8 cellular contexts compared by ENCODE assay signal in the genomic region with DNA sequence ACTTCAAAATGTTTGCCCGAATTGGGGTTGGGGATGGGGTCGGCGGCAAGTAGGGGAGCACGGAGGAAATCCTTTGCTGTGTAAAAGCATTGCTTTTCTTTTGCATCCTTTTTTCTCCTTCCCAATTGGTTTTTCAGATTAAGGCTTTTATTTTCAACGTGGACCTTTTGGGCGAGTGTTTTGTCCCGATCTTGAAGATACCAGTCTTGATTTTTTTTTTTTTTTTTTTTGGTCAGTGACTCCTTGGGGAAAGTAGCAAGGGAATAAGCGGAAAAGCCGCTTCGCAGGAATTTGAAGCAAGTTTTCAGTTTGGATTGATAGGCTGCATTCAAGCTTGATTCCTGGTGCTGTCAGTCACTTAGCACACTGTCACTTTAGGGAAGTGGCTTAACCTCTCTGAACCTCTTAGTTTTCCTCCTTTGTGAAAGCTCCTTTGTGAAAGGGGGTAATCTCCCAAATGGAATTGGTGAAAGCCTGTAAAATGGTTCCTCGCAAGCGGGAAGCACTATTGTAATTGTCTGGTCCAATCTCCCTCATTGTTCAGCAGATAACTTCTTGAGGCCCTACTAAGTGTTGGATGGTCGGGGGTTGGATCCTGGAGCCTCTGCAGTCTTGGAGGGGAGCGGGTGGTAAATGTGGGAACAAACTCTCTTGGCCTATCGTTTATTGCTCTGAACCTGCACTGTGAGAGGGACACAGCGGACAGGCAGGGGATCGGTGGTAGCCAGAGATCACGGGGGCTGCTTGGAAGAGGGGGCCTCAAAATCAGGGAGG. TPM values are rescaled to one million over a fixed set of nuclear protein-coding genes. Genes with fewer than 3 reads are reported as not detected.
DNase-seq lines count a peak whose midpoint lies in the region; ATAC-seq and TF ChIP-seq lines count a peak whose summit lies in the region.

No MANE protein-coding gene starts in this region.

- H3K4me3 ChIP-seq in iPS-18a (ENCODE audit: low read length) (peak overlapping the region; percentile 93), stomach (peak overlapping the region; percentile 81 to 91 (median 90))

- no peak for TF ChIP-seq POLR2A in stomach (IDR thresholded peaks at IDR 0.05)

- H3K4me1 ChIP-seq in iPS-18a (ENCODE audit: control insufficient read depth, low read depth, low read length): peaks cover 5% of the 10 kb centered on the region
- peaks cover 15 to 58% (median 35%) of the 10 kb centered on the region in 4 donors for H3K4me1 ChIP-seq in stomach

- no peak for TF ChIP-seq CTCF in stomach (IDR thresholded peaks at IDR 0.05)

- H3K27me3 Mint-ChIP-seq in stimulated activated naive CD8-positive, alpha-beta T cell treated with anti-CD3 and anti-CD28 coated beads, Interleukin-15, Interleukin-2, amounts not matched to agents 100 ng/mL and 50 ng/mL, for 24 hours: no peaks in the 10 kb centered on the region
- H3K27me3 Mint-ChIP-seq in activated CD8-positive, alpha-beta T cell treated with anti-CD3 and anti-CD28 coated beads, Interleukin-2, amount 10 ng/mL, durations not matched to agents 7 days and 5 days (ENCODE audit: low read depth): no peaks in the 10 kb centered on the region

- peaks cover 57% of the 10 kb centered on the region for H3K4me1 Mint-ChIP-seq in stimulated activated naive CD8-positive, alpha-beta T cell treated with anti-CD3 and anti-CD28 coated beads, Interleukin-15, Interleukin-2, amounts not matched to agents 100 ng/mL and 50 ng/mL, for 24 hours (ENCODE audit: low read depth)
- H3K4me1 Mint-ChIP-seq in activated CD8-positive, alpha-beta T cell treated with anti-CD3 and anti-CD28 coated beads, Interleukin-2, amount 10 ng/mL, durations not matched to agents 7 days and 5 days (ENCODE audit: low read depth): peaks cover 44% of the 10 kb centered on the region

- H3K36me3 ChIP-seq in iPS-18a (ENCODE audit: control insufficient read depth, low read depth, low read length) (no peaks in the 10 kb centered on the region), stomach (no peaks in the 10 kb centered on the region)

- H3K4me3 Mint-ChIP-seq in stimulated activated naive CD8-positive, alpha-beta T cell treated with anti-CD3 and anti-CD28 coated beads, Interleukin-15, Interleukin-2, amounts not matched to agents 100 ng/mL and 50 ng/mL, for 24 hours: peak overlapping the region; percentile 93
- H3K4me3 Mint-ChIP-seq in activated CD8-positive, alpha-beta T cell treated with anti-CD3 and anti-CD28 coated beads, Interleukin-2, amount 10 ng/mL, durations not matched to agents 7 days and 5 days: peak overlapping the region; percentile 92

- no peak for TF ChIP-seq EP300 in stomach (IDR thresholded peaks at IDR 0.05)

- H3K27ac ChIP-seq in iPS-18a (ENCODE audit: low read length) (peak overlapping the region; percentile 64), stomach (peak overlapping the region; percentile 81 to 96 (median 87))

- H3K27me3 ChIP-seq in iPS-18a (ENCODE audit: control insufficient read depth, insufficient read depth, low read length) (no peaks in the 10 kb centered on the region), stomach (no peaks in the 10 kb centered on the region)

- WGBS in stomach, 5 donors: 22 to 32% (median 29%) methylated on average over 18 of the region's 18 CpGs

- H3K9me3 ChIP-seq in iPS-18a (ENCODE audit: control insufficient read depth, low read depth, low read length): no peaks in the 10 kb centered on the region
- H3K9me3 ChIP-seq in stomach: no peaks in the 10 kb centered on the region

- ATAC-seq in stimulated activated naive CD8-positive, alpha-beta T cell treated with anti-CD3 and anti-CD28 coated beads, Interleukin-15, Interleukin-2, amounts not matched to agents 100 U/mL and 50 U/mL, for 24 hours: no peak
- no peak for ATAC-seq in activated CD8-positive, alpha-beta T cell treated with anti-CD3 and anti-CD28 coated beads, Interleukin-2, amount 10 ng/mL, durations not matched to agents 7 days and 5 days
- no peak for ATAC-seq in HG02642 (IDR thresholded peaks at IDR 0.05; ENCODE audit: poor library complexity, unreplicated experiment)

- DNase-seq in stimulated activated naive CD8-positive, alpha-beta T cell treated with anti-CD3 and anti-CD28 coated beads, Interleukin-15, Interleukin-2, amounts not matched to agents 100 U/mL and 50 U/mL, for 24 hours: no peak
- DNase-seq in activated CD8-positive, alpha-beta T cell treated with anti-CD3 and anti-CD28 coated beads, Interleukin-2, amount 10 ng/mL, durations not matched to agents 7 days and 5 days: no peak
- DNase-seq in stomach (no peak), hippocampal formation (lab: John Stamatoyannopoulos, UW) (no peak), occipital lobe (lab: John Stamatoyannopoulos, UW) (no peak)

- POLR2A ChIA-PET in activated CD8-positive, alpha-beta T cell treated with anti-CD3 and anti-CD28 coated beads, Interleukin-2, amount 10 ng/mL, durations not matched to agents 7 days and 5 days (lab: Charles Lee): interaction anchor here (0.9 to 1.4 kb wide), 2 partner anchors 128 to 852 kb away, joined by 3 to 6 read pairs; partner anchors contain the start of genes LDLR and ZNF440

- H3K9ac ChIP-seq in iPS-18a (ENCODE audit: low read length): peak overlapping the region; percentile 94

- intact Hi-C loops in stomach (cut with DNase I; ENCODE audit: low total_unique reads): no loop called here

- CTCF ChIA-PET in activated CD8-positive, alpha-beta T cell treated with anti-CD3 and anti-CD28 coated beads, Interleukin-2, amount 10 ng/mL, durations not matched to agents 7 days and 5 days (lab: Charles Lee): interaction anchor here (0.7 to 1.4 kb wide), 3 partner anchors 20 to 154 kb away, joined by 4 to 5 read pairs (median 4); no protein-coding TSS in a partner anchor

- H3K36me3 Mint-ChIP-seq in stimulated activated naive CD8-positive, alpha-beta T cell treated with anti-CD3 and anti-CD28 coated beads, Interleukin-15, Interleukin-2, amounts not matched to agents 100 ng/mL and 50 ng/mL, for 24 hours (ENCODE audit: low read depth): peaks cover 3% of the 10 kb centered on the region
- H3K36me3 Mint-ChIP-seq in activated CD8-positive, alpha-beta T cell treated with anti-CD3 and anti-CD28 coated beads, Interleukin-2, amount 10 ng/mL, durations not matched to agents 7 days and 5 days (ENCODE audit: low read depth): peaks cover 5% of the 10 kb centered on the region

- peak overlapping the region; percentile 90 for H3K27ac Mint-ChIP-seq in stimulated activated naive CD8-positive, alpha-beta T cell treated with anti-CD3 and anti-CD28 coated beads, Interleukin-15, Interleukin-2, amounts not matched to agents 100 ng/mL and 50 ng/mL, for 24 hours
- H3K27ac Mint-ChIP-seq in activated CD8-positive, alpha-beta T cell treated with anti-CD3 and anti-CD28 coated beads, Interleukin-2, amount 10 ng/mL, durations not matched to agents 7 days and 5 days: peak overlapping the region; percentile 87

- H3K9me3 Mint-ChIP-seq in stimulated activated naive CD8-positive, alpha-beta T cell treated with anti-CD3 and anti-CD28 coated beads, Interleukin-15, Interleukin-2, amounts not matched to agents 100 ng/mL and 50 ng/mL, for 24 hours: no peaks in the 10 kb centered on the region
- no peaks in the 10 kb centered on the region for H3K9me3 Mint-ChIP-seq in activated CD8-positive, alpha-beta T cell treated with anti-CD3 and anti-CD28 coated beads, Interleukin-2, amount 10 ng/mL, durations not matched to agents 7 days and 5 days (ENCODE audit: insufficient read depth)

RNA-seq across cellular contexts. Expression of gene SMARCA4, which starts 1.1 kb away (rescaled TPM):
- 100 to 1,000 TPM; 108 to 115 TPM for total RNA-seq in activated CD8-positive, alpha-beta T cell treated with anti-CD3 and anti-CD28 coated beads, Interleukin-2, amount 10 ng/mL, durations not matched to agents 7 days and 5 days
- total RNA-seq in stomach: 100 to 1,000 TPM in 1 of 5 donors, 10 to 100 TPM in 4; 28.6 to 158 (median 74.5) TPM
- polyA plus RNA-seq in stomach: 10 to 100 TPM; 41.5 to 77.2 (median 47.4) TPM
- total RNA-seq in occipital lobe: 84.4 TPM

RNA-seq across cellular contexts. Expression of gene TIMM29, which starts 33.3 kb away (rescaled TPM):
- 10 to 100 TPM; 20.2 to 23.0 TPM for total RNA-seq in activated CD8-positive, alpha-beta T cell treated with anti-CD3 and anti-CD28 coated beads, Interleukin-2, amount 10 ng/mL, durations not matched to agents 7 days and 5 days
- total RNA-seq in stomach (100 to 1,000 TPM in 1 of 5 donors, 10 to 100 TPM in 3, 1 to 10 TPM in 1; 9.8 to 294 (median 34.4) TPM), occipital lobe (29.8 TPM)
- 10 to 100 TPM; 14.3 to 18.6 (median 14.3) TPM for polyA plus RNA-seq in stomach

RNA-seq across cellular contexts. Expression of gene YIPF2, which starts 33.5 kb away (rescaled TPM):
- total RNA-seq in activated CD8-positive, alpha-beta T cell treated with anti-CD3 and anti-CD28 coated beads, Interleukin-2, amount 10 ng/mL, durations not matched to agents 7 days and 5 days: 10 to 100 TPM; 20.4 to 20.5 TPM
- total RNA-seq in stomach (10 to 100 TPM in 4 of 5 donors, under 1 TPM in 1; 0.58 to 72.3 (median 52.6) TPM), occipital lobe (32.4 TPM)
- 10 to 100 TPM; 19.1 to 28.6 (median 28.6) TPM for polyA plus RNA-seq in stomach
